ENCODE assay signal across 25 cellular contexts in genomic region chr3:42265059-42265991, GRCh38. TPM values are rescaled to one million over a fixed set of nuclear protein-coding genes. Genes with fewer than 3 reads are reported as not detected.
DNase-seq lines count a peak whose midpoint lies in the region; ATAC-seq and TF ChIP-seq lines count a peak whose summit lies in the region.
"Had no signal": no experiment of that assay in that cellular context is flagged by ENCODE, and none has a peak within 500 bp of the region (broad histone marks: within the 10 kb centered on the region; RNA-seq: fewer than 3 reads in every experiment).

No MANE protein-coding gene starts in this region.

- H3K79me2 ChIP-seq in mammary epithelial cell (ENCODE audit: insufficient read depth, low read length): no peaks in the 10 kb centered on the region

- BruUV-seq in mammary epithelial cell (replicated peaks; lab: Mats Ljungman, UMichigan): no TSS peak

- H3K9ac ChIP-seq in mammary epithelial cell (ENCODE audit: insufficient read depth, low read length): no peak overlapping the region
- H3K9ac ChIP-seq in muscle layer of colon (ENCODE audit: low read length): no peak overlapping the region
- no peak overlapping the region for H3K9ac ChIP-seq in stomach smooth muscle (ENCODE audit: low read length in 2 of 2)
- H3K9ac ChIP-seq: KMS-11 had no signal

- no peak for TF ChIP-seq CTCF in GM13977 (IDR thresholded peaks at IDR 0.05; ENCODE audit: extremely low read depth, insufficient read depth, missing control alignments)
- no peak for TF ChIP-seq CTCF in mammary epithelial cell (conservative IDR thresholded peaks at IDR 0.05 in 1 of 2, IDR thresholded peaks at IDR 0.05 in 1 of 2; ENCODE audit: extremely low read depth in 1 of 2, insufficient read depth in 1 of 2, low read depth in 1 of 2, low read length in 2 of 2)

- H3K4me1 ChIP-seq in mammary epithelial cell (ENCODE audit: insufficient read depth, low read length): peaks cover 32% of the 10 kb centered on the region
- H3K4me1 ChIP-seq in muscle layer of colon (ENCODE audit: insufficient read depth, low read length): peaks cover 14% of the 10 kb centered on the region
- H3K4me1 ChIP-seq in stomach smooth muscle (ENCODE audit: control insufficient read depth, insufficient read depth, low read length): peaks cover 16% of the 10 kb centered on the region

- no peak overlapping the region for H3K4me3 Mint-ChIP-seq in effector memory CD8-positive, alpha-beta T cell
- H3K4me3 Mint-ChIP-seq: memory B cell; natural killer cell; T-helper 1 cell treated with Interleukin-12 subunit alpha and Interleukin-12 subunit beta and Interleukin-4 antibody, amounts not matched to agents 30 μg/mL and 1 μg/mL, for 36 hours had no signal

- no peaks in the 10 kb centered on the region for H4K20me1 ChIP-seq in mammary epithelial cell (ENCODE audit: insufficient read depth, low read length)

- H3K9me3 Mint-ChIP-seq in effector memory CD8-positive, alpha-beta T cell: no peaks in the 10 kb centered on the region
- H3K9me3 Mint-ChIP-seq: natural killer cell; T-helper 1 cell treated with Interleukin-12 subunit alpha and Interleukin-12 subunit beta and Interleukin-4 antibody, amounts not matched to agents 30 μg/mL and 1 μg/mL, for 36 hours had no signal

- in situ Hi-C loops in GM13977 (cut with MboI; ENCODE audit: low pct_unique_long_range_greater_than_20kb, low sequenced_read_pairs, unreplicated experiment) (no loop called here), mammary epithelial cell (cut with MboI; ENCODE audit: low sequenced_read_pairs in 2 of 2) (no loop called here)

- WGBS in mammary epithelial cell (ENCODE audit: low coverage, missing lambda C conversion rate): 45% methylated on average over 16 of the region's 60 CpGs

- intact Hi-C loops in mammary epithelial cell (cut with micrococcal nuclease): no loop called here

- H3K27me3 ChIP-seq in mammary epithelial cell (ENCODE audit: insufficient read depth, low read length) (peaks cover 11% of the 10 kb centered on the region), muscle layer of colon (ENCODE audit: control insufficient read depth in 1 of 2, insufficient read depth in 2 of 2, low read length in 2 of 2) (peaks cover 29 to 49% of the 10 kb centered on the region in 2 donors), stomach smooth muscle (ENCODE audit: control insufficient read depth in 1 of 2, insufficient read depth in 2 of 2, low read length in 2 of 2) (peaks cover 39 to 53% of the 10 kb centered on the region in 2 donors)

- H3K4me1 Mint-ChIP-seq in effector memory CD8-positive, alpha-beta T cell (ENCODE audit: low read depth in 2 of 2): peaks cover 0 to 5% of the 10 kb centered on the region in 2 donors
- H3K4me1 Mint-ChIP-seq: natural killer cell had no signal

- H3K4me2 ChIP-seq in mammary epithelial cell (ENCODE audit: insufficient read depth, low read depth, low read length): peak overlapping the region; percentile 38
- H3K4me2 ChIP-seq: KMS-11 had no signal

- peak; percentile 23 for DNase-seq in GM13977 (ENCODE audit: low spot score)
- DNase-seq in mammary epithelial cell: no peak
- DNase-seq in effector memory CD8-positive, alpha-beta T cell: no peak
- no peak for DNase-seq in activated naive CD4-positive, alpha-beta T cell (lab: John Stamatoyannopoulos, UW)
- DNase-seq: activated CD8-positive, alpha-beta memory T cell treated with anti-CD3 and anti-CD28 coated beads, Interleukin-2, amount 50 U/mL, for 48 hours; activated effector memory CD4-positive, alpha-beta T cell treated with anti-CD3 and anti-CD28 coated beads, Interleukin-2, amount 50 U/mL, for 16 hours; MV-4-11; natural killer cell; NCI-H1694; SHP77; stimulated activated naive CD4-positive, alpha-beta T cell treated with Interleukin-2 at 50 U/mL for 16 hours had no signal

- H2AFZ ChIP-seq in mammary epithelial cell (ENCODE audit: low read depth, low read length): peak overlapping the region; percentile 46

- H3K27ac ChIP-seq in mammary epithelial cell (ENCODE audit: insufficient read depth, low read depth, low read length) (no peak overlapping the region), muscle layer of colon (ENCODE audit: low read depth, low read length) (no peak overlapping the region), stomach smooth muscle (ENCODE audit: low read length) (no peak overlapping the region)
- H3K27ac ChIP-seq: cardiac muscle cell, epithelial cell of prostate, KMS-11, tibial nerve, WERI-Rb-1 had no signal

- dilution Hi-C loops in mammary epithelial cell (cut with HindIII; ENCODE audit: low sequenced_read_pairs): loop anchor here (25.0 kb wide), 1 partner anchor 172 kb away; no protein-coding TSS in a partner anchor

- H3K27me3 Mint-ChIP-seq in effector memory CD8-positive, alpha-beta T cell: peaks cover 82 to 94% of the 10 kb centered on the region in 2 donors

- H3K36me3 ChIP-seq in mammary epithelial cell (ENCODE audit: insufficient read depth, low read length): no peaks in the 10 kb centered on the region
- H3K36me3 ChIP-seq in muscle layer of colon (ENCODE audit: insufficient read depth, low read length): no peaks in the 10 kb centered on the region
- H3K36me3 ChIP-seq in stomach smooth muscle (ENCODE audit: control insufficient read depth in 2 of 2, insufficient read depth in 2 of 2, low read length in 2 of 2): no peaks in the 10 kb centered on the region
- H3K36me3 ChIP-seq: cardiac muscle cell, tibial nerve, WERI-Rb-1 had no signal

- CTCF ChIA-PET in mammary epithelial cell (lab: Charles Lee; ENCODE audit: low non-redundant PET): no interaction called here

- ATAC-seq in effector memory CD8-positive, alpha-beta T cell (replicated peaks): no peak
- ATAC-seq in HG03432 (IDR thresholded peaks at IDR 0.05; ENCODE audit: unreplicated experiment): no peak
- ATAC-seq: natural killer cell had no signal

- H3K9me3 ChIP-seq in mammary epithelial cell (replicated peaks; ENCODE audit: insufficient read depth, low read length): peaks cover 4% of the 10 kb centered on the region
- no peaks in the 10 kb centered on the region for H3K9me3 ChIP-seq in muscle layer of colon (ENCODE audit: low read length)
- no peaks in the 10 kb centered on the region for H3K9me3 ChIP-seq in stomach smooth muscle (ENCODE audit: control insufficient read depth in 2 of 2, low read length in 2 of 2)
- H3K9me3 ChIP-seq: tibial nerve had no signal

- no peaks in the 10 kb centered on the region for H3K36me3 Mint-ChIP-seq in effector memory CD8-positive, alpha-beta T cell (ENCODE audit: insufficient read depth)
- H3K36me3 Mint-ChIP-seq: memory B cell, natural killer cell had no signal

- H3K4me3 ChIP-seq in mammary epithelial cell (replicated peaks in 1 of 3; ENCODE audit: insufficient read depth in 1 of 3, low read depth in 2 of 3, low read length in 3 of 3) (no peak overlapping the region), muscle layer of colon (ENCODE audit: low read depth in 1 of 2, low read length in 2 of 2) (peak overlapping the region; percentile 1 to 52), stomach smooth muscle (ENCODE audit: low read length in 2 of 2) (peak overlapping the region; percentile 31 to 44)
- H3K4me3 ChIP-seq: cardiac muscle cell, tibial nerve had no signal

- no peak overlapping the region for H3K27ac Mint-ChIP-seq in effector memory CD8-positive, alpha-beta T cell
- H3K27ac Mint-ChIP-seq: memory B cell; natural killer cell; T-helper 1 cell treated with Interleukin-12 subunit alpha and Interleukin-12 subunit beta and Interleukin-4 antibody, amounts not matched to agents 30 μg/mL and 1 μg/mL, for 36 hours had no signal

RNA-seq across cellular contexts. Expression of gene CCK, which starts 0.7 kb away (rescaled TPM):
- total RNA-seq in mammary epithelial cell: 1 to 10 TPM in 1 of 2 donors, not detected in 1; 1.5 TPM
- 0.99 TPM for polyA plus RNA-seq in mammary epithelial cell
- not detected for polyA minus RNA-seq in mammary epithelial cell
- total RNA-seq: cardiac muscle cell, dermis microvascular lymphatic vessel endothelial cell, G401, HT-29, tibial nerve had no signal
- polyA plus RNA-seq: BJ, cardiac muscle cell had no signal

Comparison
In these comparisons a context has a peak if more than half of its experiments do, and no peak if none do; other contexts are left out.
1. H3K4me3 ChIP-seq: peak in muscle layer of colon (2 of 2) and stomach smooth muscle (2 of 2); none in mammary epithelial cell (0 of 3).